10 cellular contexts compared by ENCODE assay signal in the genomic region with DNA sequence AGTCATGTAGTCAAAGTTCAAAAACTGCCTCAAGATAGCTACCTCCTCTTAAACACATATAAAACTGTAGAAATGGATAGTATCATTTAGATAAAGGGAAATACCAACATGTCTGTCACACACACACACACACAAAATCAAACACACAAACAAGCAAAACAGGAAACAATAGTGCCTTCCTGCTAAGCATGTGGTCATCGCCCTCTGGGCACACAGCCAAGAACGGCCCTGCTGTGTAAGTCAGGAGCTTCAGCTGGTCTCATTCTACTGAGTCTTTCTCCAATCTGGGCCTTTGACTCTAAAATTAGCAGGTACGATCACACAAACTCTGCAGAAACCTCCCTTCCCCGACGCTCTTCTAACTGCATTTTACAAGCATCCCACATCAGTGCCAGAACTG.
DNase-seq lines count a peak whose midpoint lies in the region; ATAC-seq, FAIRE-seq and TF ChIP-seq lines count a peak whose summit lies in the region.
"Had no signal": no experiment of that assay in that cellular context is flagged by ENCODE, and none has a peak within 500 bp of the region (broad histone marks: within the 10 kb centered on the region; RNA-seq: fewer than 3 reads in every experiment).

No MANE protein-coding gene starts in this region.

- H3K4me1 ChIP-seq in K562 (replicated peaks in 1 of 2; ENCODE audit: control insufficient read depth in 2 of 2, insufficient read depth in 2 of 2, low read length in 2 of 2): no peaks in the 10 kb centered on the region

- H3K27me3 ChIP-seq in K562 (ENCODE audit: control insufficient read depth in 2 of 2, insufficient read depth in 2 of 2, low read length in 2 of 2): no peaks in the 10 kb centered on the region

- DNase-seq in DMS 273 (lab: John Stamatoyannopoulos, UW; ENCODE audit: unreplicated experiment) (peak; percentile 80), NCI-H1417 treated with DMSO at 0.1 percent for 48 hours (lab: John Stamatoyannopoulos, UW) (peak; percentile 64), K562 (ENCODE audit: extremely low read depth in 1 of 4, low spot score in 3 of 4) (peak in 2 of 4 experiments; percentile 16 to 21), left kidney (ENCODE audit: low read depth, low spot score) (peak; percentile 41), HuH-7 (ENCODE audit: low spot score) (no peak)
- no peak for DNase-seq in stimulated activated naive CD8-positive, alpha-beta T cell treated with anti-CD3 and anti-CD28 coated beads, Interleukin-15, Interleukin-2, amounts not matched to agents 100 U/mL and 50 U/mL, for 24 hours
- DNase-seq in activated CD4-positive, CD25-positive, alpha-beta regulatory T cell (lab: John Stamatoyannopoulos, UW): no peak
- DNase-seq: activated naive CD8-positive, alpha-beta T cell treated with anti-CD3 and anti-CD28 coated beads, Interleukin-2, amount 10 ng/mL, durations not matched to agents 7 days and 5 days; GDM1 had no signal

- intact Hi-C loops in K562 (cut with micrococcal nuclease): no loop called here

- TF ChIP-seq POLR2A in K562 (conservative IDR thresholded peaks at IDR 0.05): no peak

- no peak overlapping the region for H3K9ac ChIP-seq in K562 (ENCODE audit: insufficient read depth in 1 of 2, low read depth in 2 of 2, low read length in 2 of 2)

- no peak overlapping the region for H3K27ac ChIP-seq in K562 (ENCODE audit: extremely low read depth, low read depth, low read length)

- H3K36me3 ChIP-seq in K562 (ENCODE audit: control insufficient read depth, insufficient read depth, low read length): no peaks in the 10 kb centered on the region

- no TSS peak for BruUV-seq in K562 (replicated peaks; lab: Mats Ljungman, UMichigan)

- TF ChIP-seq CTCF in K562 (IDR thresholded peaks at IDR 0.05 in 2 of 3, conservative IDR thresholded peaks at IDR 0.05 in 1 of 3; ENCODE audit: insufficient read depth in 2 of 3, low read depth in 1 of 3, low read length in 3 of 3): no peak

- H3K9me1 ChIP-seq in K562 (ENCODE audit: control insufficient read depth, insufficient read depth, low read length): no peaks in the 10 kb centered on the region

- ATAC-seq in K562: no peak
- ATAC-seq in stimulated activated naive CD8-positive, alpha-beta T cell treated with anti-CD3 and anti-CD28 coated beads, Interleukin-15, Interleukin-2, amounts not matched to agents 100 U/mL and 50 U/mL, for 24 hours: no peak
- no peak for ATAC-seq in HG02642 (IDR thresholded peaks at IDR 0.05; ENCODE audit: poor library complexity, unreplicated experiment)

- no peak overlapping the region for H3K4me3 ChIP-seq in K562

- TF ChIP-seq RAD21 in K562 (CRISPR knock-in tag; conservative IDR thresholded peaks at IDR 0.05 in 1 of 2, IDR thresholded peaks at IDR 0.05 in 1 of 2): no peak

- CTCF ChIA-PET in K562 (lab: Yijun Ruan, JAX; ENCODE audit: low intra/inter-chr PET ratio): no interaction called here

- FAIRE-seq in K562 (lab: Jason Lieb, UNC): no peak

- TF ChIP-seq EP300 in K562 (IDR thresholded peaks at IDR 0.05; ENCODE audit: low read length): no peak

- no peaks in the 10 kb centered on the region for H3K9me3 ChIP-seq in K562 (replicated peaks; ENCODE audit: control insufficient read depth, insufficient read depth, low read depth, low read length)

- in situ Hi-C loops in K562 (cut with MboI): no loop called here

- WGBS in K562 (ENCODE audit: insufficient coverage, low coverage, missing lambda C conversion rate): 0% methylated on average over 5 of the region's 5 CpGs

- no peaks in the 10 kb centered on the region for H4K20me1 ChIP-seq in K562 (replicated peaks; ENCODE audit: control insufficient read depth, insufficient read depth, low read length)

- no peak overlapping the region for H2AFZ ChIP-seq in K562 (ENCODE audit: low read depth, low read length)

- POLR2A ChIA-PET in K562 (lab: Yijun Ruan, JAX): no interaction called here

- no peak overlapping the region for H3K4me2 ChIP-seq in K562 (ENCODE audit: insufficient read depth, low read length)

- H3K79me2 ChIP-seq in K562 (ENCODE audit: control insufficient read depth, insufficient read depth, low read length): no peaks in the 10 kb centered on the region

TF ChIP-seq in K562, 482 proteins besides CTCF, POLR2A, EP300 and RAD21:
- TF ChIP-seq MTF1 (CRISPR knock-in tag; IDR thresholded peaks at IDR 0.05; ENCODE audit: borderline replicate concordance) (no peak), ZNF778 (CRISPR knock-in tag; IDR thresholded peaks at IDR 0.05) (no peak), NFIC (IDR thresholded peaks at IDR 0.05) (peak; percentile 83), KLF1 (tag; IDR thresholded peaks at IDR 0.05) (no peak)
- TF ChIP-seq, protein P1, sequence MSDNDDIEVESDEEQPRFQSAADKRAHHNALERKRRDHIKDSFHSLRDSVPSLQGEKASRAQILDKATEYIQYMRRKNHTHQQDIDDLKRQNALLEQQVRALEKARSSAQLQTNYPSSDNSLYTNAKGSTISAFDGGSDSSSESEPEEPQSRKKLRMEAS (CRISPR knock-in tag; IDR thresholded peaks at IDR 0.05): no peak

Comparison
In these comparisons a context has a peak if more than half of its experiments do, and no peak if none do; other contexts are left out.
1. DNase-seq: peak in DMS 273 (single experiment), NCI-H1417 treated with DMSO at 0.1 percent for 48 hours (single experiment) and left kidney (single experiment); none in stimulated activated naive CD8-positive, alpha-beta T cell treated with anti-CD3 and anti-CD28 coated beads, Interleukin-15, Interleukin-2, amounts not matched to agents 100 U/mL and 50 U/mL, for 24 hours (single experiment), HuH-7 (single experiment) and activated CD4-positive, CD25-positive, alpha-beta regulatory T cell (0 of 4).